12 cellular contexts compared by ENCODE assay signal in the genomic region with DNA sequence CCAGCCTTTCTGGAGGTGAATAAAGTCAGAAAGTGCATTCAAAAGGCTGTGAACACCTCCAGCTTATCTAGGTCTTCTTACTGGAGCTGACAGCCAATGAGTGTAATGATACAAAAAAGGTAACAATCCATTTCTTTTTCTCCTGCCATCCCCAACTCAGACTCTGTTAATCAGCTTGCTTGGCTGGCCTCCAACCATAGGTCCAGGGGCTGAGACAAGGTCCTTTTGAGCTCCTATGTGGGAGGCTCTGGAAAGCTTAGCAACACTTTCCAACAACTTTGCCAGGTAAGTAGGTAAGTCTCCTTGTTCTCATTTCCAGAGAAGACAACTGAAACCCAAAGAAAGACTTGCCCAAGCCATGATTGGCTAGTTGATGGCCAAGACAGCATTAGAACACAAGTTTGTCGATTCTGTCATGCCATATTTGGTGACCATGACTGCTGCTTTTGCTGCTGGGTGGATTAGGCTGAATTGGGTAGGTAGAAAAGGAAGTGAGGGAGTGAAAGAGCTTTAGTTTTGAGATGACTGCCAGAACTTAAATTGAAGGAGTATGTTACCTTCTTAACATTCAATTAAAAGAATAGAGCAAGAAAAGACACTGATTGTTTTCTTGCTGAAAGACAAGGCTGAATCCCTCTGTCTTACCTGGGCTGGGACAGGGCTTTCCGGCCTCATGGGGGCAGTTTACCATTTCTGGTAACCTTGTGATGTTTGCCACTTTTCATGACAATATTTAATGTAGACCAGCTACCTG. TPM values are rescaled to one million over a fixed set of nuclear protein-coding genes. Genes with fewer than 3 reads are reported as not detected.
DNase-seq lines count a peak whose midpoint lies in the region; ATAC-seq and TF ChIP-seq lines count a peak whose summit lies in the region.
"Had no signal": no experiment of that assay in that cellular context is flagged by ENCODE, and none has a peak within 500 bp of the region (broad histone marks: within the 10 kb centered on the region; RNA-seq: fewer than 3 reads in every experiment).

No MANE protein-coding gene starts in this region.

- peaks cover 13% of the 10 kb centered on the region for H3F3A ChIP-seq in DOHH2 (ENCODE audit: control insufficient read depth, insufficient read depth)

- H3K9me3 ChIP-seq in DOHH2 (ENCODE audit: control insufficient read depth, insufficient read depth, low read length) (no peaks in the 10 kb centered on the region), left lung (no peaks in the 10 kb centered on the region)

- ATAC-seq in GM19328 (IDR thresholded peaks at IDR 0.05; ENCODE audit: unreplicated experiment) (peak; percentile 23), left lung (no peak), GM18520 (IDR thresholded peaks at IDR 0.05; ENCODE audit: unreplicated experiment) (no peak)

- no peak overlapping the region for H3K23ac ChIP-seq in mesendoderm (ENCODE audit: low read length)

- no peaks in the 10 kb centered on the region; the same call in 1 of the 2 replicates for H3K36me3 ChIP-seq in DOHH2 (ENCODE audit: control insufficient read depth, low read length)
- no peaks in the 10 kb centered on the region for H3K36me3 ChIP-seq in left lung
- no peaks in the 10 kb centered on the region for H3K36me3 ChIP-seq in mesendoderm (ENCODE audit: control insufficient read depth, insufficient read depth, low read length)

- H3K4me2 ChIP-seq in DOHH2 (ENCODE audit: low read length), result no peak overlapping the region
- H3K4me2 ChIP-seq in mesendoderm (ENCODE audit: low read length), result no peak overlapping the region

- H3K4me3 ChIP-seq in DOHH2 (ENCODE audit: low read length), result 0 out of 2 replicates have a peak overlapping the region, but pooled peaks have one; percentile 2
- peak overlapping the region in 1 of 2 donors; percentile 41 for H3K4me3 ChIP-seq in left lung
- H3K4me3 ChIP-seq in mesendoderm (ENCODE audit: low read length), result no peak overlapping the region
- H3K4me3 ChIP-seq: GM23248 had no signal

- WGBS in mesendoderm (ENCODE audit: extremely low coverage, insufficient coverage, low lambda C conversion rate), result no CpG with 5 or more reads among the region's 2 CpGs

- no peak overlapping the region for H3K9ac ChIP-seq in mesendoderm (ENCODE audit: low read length)
- H3K9ac ChIP-seq: GM23248 had no signal

- no peak overlapping the region for H3K18ac ChIP-seq in mesendoderm (ENCODE audit: low read length)

- DNase-seq in MV-4-11 (lab: John Stamatoyannopoulos, UW) (peak; percentile 31), left lung (no peak), COLO829 (ENCODE audit: low spot score) (no peak), mesendoderm (no peak), ureter (ENCODE audit: low spot score) (no peak)
- DNase-seq: EL; GM23248; NK-92 treated with Interleukin-12 subunit alpha and Interleukin-12 subunit beta, amount 100 ng/mL, for 24 hours; retina had no signal

- H2BK5ac ChIP-seq in mesendoderm (ENCODE audit: low read length), result no peak overlapping the region

- no peaks in the 10 kb centered on the region for H3K9me2 ChIP-seq in DOHH2 (replicated peaks; ENCODE audit: control insufficient read depth, low read length)

- H3K4me1 ChIP-seq in DOHH2 (ENCODE audit: control insufficient read depth, low read length) (peaks cover 74% of the 10 kb centered on the region), left lung (peaks cover 0 to 19% of the 10 kb centered on the region in 2 donors), mesendoderm (ENCODE audit: control insufficient read depth, low read depth, low read length) (no peaks in the 10 kb centered on the region)

- H3K79me1 ChIP-seq in mesendoderm (ENCODE audit: low read length), result no peaks in the 10 kb centered on the region

- H2BK15ac ChIP-seq in mesendoderm (replicated peaks; ENCODE audit: low read depth), result no peak overlapping the region

- TF ChIP-seq CTCF in DOHH2 (IDR thresholded peaks at IDR 0.05; ENCODE audit: low read depth, low read length, poor library complexity, severe bottlenecking) (no peak), left lung (IDR thresholded peaks at IDR 0.05) (no peak)

- no peaks in the 10 kb centered on the region for H3K79me2 ChIP-seq in DOHH2 (ENCODE audit: control insufficient read depth, low read length)
- no peaks in the 10 kb centered on the region for H3K79me2 ChIP-seq in mesendoderm (ENCODE audit: control insufficient read depth, insufficient read depth, low read length)

- H4K20me1 ChIP-seq in DOHH2 (ENCODE audit: control insufficient read depth, insufficient read depth, low read depth, low read length), result no peaks in the 10 kb centered on the region

- no peak overlapping the region for H2BK120ac ChIP-seq in mesendoderm (ENCODE audit: low read depth, low read length)

- H3K27ac ChIP-seq in DOHH2 (ENCODE audit: low read depth, low read length), result no peak overlapping the region
- peak overlapping the region; percentile 17 to 87 for H3K27ac ChIP-seq in left lung
- no peak overlapping the region for H3K27ac ChIP-seq in mesendoderm (ENCODE audit: low read depth, low read length)
- H3K27ac ChIP-seq: GM23248 had no signal

- H3K4ac ChIP-seq in mesendoderm (ENCODE audit: low read depth, low read length), result no peak overlapping the region

- no peak overlapping the region for H2AK5ac ChIP-seq in mesendoderm (ENCODE audit: low read length)

- H3K56ac ChIP-seq in mesendoderm (ENCODE audit: low read length), result no peak overlapping the region

- no peak overlapping the region for H4K5ac ChIP-seq in mesendoderm (ENCODE audit: low read length)

- intact Hi-C loops in left lung (cut with DNase I), result no loop called here

- H3K27me3 ChIP-seq in DOHH2 (ENCODE audit: control insufficient read depth, low read length) (no peaks in the 10 kb centered on the region), left lung (peaks cover 0 to 5% of the 10 kb centered on the region in 2 donors), mesendoderm (ENCODE audit: insufficient read depth, low read length, poor library complexity) (no peaks in the 10 kb centered on the region)

- no peak overlapping the region for H4K8ac ChIP-seq in mesendoderm (ENCODE audit: low read depth, low read length)

RNA-seq across cellular contexts. Expression of gene VSIG4, which starts 22.8 kb away (rescaled TPM):
- total RNA-seq in left lung (100 to 1,000 TPM; 131 to 377 TPM), ureter (23.4 TPM)
- not detected for polyA plus RNA-seq in mesendoderm (2013, experiment 1 of 2)
- polyA plus RNA-seq in mesendoderm (2013, experiment 2 of 2), result not detected
- total RNA-seq: GM23248 had no signal
- polyA plus RNA-seq: GM23248 had no signal

Comparison
In these comparisons a context has a peak if more than half of its experiments do, and no peak if none do; other contexts are left out.
1. H3K27ac ChIP-seq: peak in left lung (2 of 2); none in DOHH2 (single experiment) and mesendoderm (single experiment).